1 cellular context compared by ENCODE assay signal in the genomic region with DNA sequence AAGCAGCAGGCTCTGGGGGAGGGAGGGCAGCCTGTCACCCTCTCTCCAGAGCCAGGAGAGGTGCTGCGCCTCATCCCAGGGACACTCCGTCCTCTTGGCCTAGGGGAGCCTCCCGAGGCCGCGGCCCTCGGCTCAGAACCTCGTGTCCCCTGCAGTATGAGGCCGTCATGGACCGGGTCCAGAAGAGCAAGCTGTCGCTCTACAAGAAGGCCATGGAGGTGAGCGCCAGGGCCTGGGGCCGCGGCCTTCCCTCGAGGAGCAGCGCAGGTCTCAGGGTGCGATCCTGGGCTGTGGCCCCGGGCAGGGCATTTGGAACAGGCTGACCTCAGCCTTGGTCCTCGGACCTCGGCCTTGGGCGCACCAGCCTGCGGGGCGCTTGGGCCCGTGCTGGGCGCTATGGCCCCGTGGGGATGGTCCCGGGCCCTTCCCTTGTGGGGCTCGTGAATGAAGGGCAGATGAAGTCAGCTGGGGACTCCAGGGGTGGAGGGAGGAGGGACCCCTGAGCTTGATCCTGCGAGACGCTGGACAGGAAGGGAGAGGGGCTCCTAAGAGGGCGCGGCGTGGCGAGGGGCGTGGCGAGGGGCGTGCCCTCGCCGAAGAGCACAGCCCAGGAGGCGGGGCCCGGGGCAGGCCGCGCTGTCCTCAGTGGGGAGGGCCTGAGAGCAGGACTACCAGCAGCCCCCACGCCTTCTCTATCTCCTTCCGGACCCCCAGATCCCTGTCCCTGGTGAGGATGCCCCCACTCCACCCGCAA.
TF ChIP-seq lines count a peak whose summit lies in the region.

No MANE protein-coding gene starts in this region.

TF ChIP-seq in IMR-90, 13 proteins besides CTCF, POLR2A, EP300 and RAD21 (continued from another document):
- TF ChIP-seq NFE2L2 (IDR thresholded peaks at IDR 0.05; ENCODE audit: low read depth, low read length) (no peak), RFX5 (IDR thresholded peaks at IDR 0.05; ENCODE audit: low read depth, low read length) (no peak), SMC3 (IDR thresholded peaks at IDR 0.05; ENCODE audit: low read depth, low read length) (no peak), CHD1 (IDR thresholded peaks at IDR 0.05; ENCODE audit: low read depth, low read length) (no peak), MAZ (IDR thresholded peaks at IDR 0.05; ENCODE audit: borderline replicate concordance, low read depth, low read length) (no peak), MAFK (IDR thresholded peaks at IDR 0.05; ENCODE audit: low read depth, low read length) (no peak), FOS (IDR thresholded peaks at IDR 0.05; ENCODE audit: low read depth, low read length) (no peak), BHLHE40 (IDR thresholded peaks at IDR 0.05; ENCODE audit: low read depth, low read length) (no peak), USF2 (IDR thresholded peaks at IDR 0.05; ENCODE audit: low read depth, low read length) (no peak)
